11 cellular contexts compared by ENCODE assay signal in the genomic region with DNA sequence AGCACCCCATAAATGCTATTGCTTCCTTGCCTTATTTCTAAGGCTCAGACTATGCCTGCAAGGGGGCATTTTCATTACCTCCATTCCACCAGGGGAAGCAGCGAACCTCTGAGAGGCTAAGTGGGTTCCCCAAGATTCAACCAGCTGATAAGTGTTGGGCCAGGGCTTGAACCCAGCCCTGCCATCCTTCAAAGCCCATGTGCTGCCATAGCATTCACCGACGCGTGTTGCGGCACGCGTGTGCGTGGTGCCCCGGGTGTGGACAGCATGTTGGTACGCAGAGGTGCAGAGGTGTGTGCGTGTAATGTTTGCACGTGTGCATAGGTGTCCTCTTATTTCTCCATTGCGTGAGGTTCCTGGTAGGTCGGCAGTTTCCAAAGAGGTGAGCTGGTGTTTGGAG.
DNase-seq lines count a peak whose midpoint lies in the region; ATAC-seq and TF ChIP-seq lines count a peak whose summit lies in the region.
"Had no signal": no experiment of that assay in that cellular context is flagged by ENCODE, and none has a peak within 500 bp of the region (broad histone marks: within the 10 kb centered on the region; RNA-seq: fewer than 3 reads in every experiment).

No MANE protein-coding gene starts in this region.

- no peak for TF ChIP-seq POLR2A in upper lobe of left lung (IDR thresholded peaks at IDR 0.05)

- in situ Hi-C loops in Panc1 (cut with HindIII; ENCODE audit: low pct_unique_long_range_greater_than_20kb, low sequenced_read_pairs) = no loop called here

- no peaks in the 10 kb centered on the region for H3K27me3 ChIP-seq in Panc1 (ENCODE audit: control insufficient read depth, insufficient read depth, low read length)
- no peaks in the 10 kb centered on the region for H3K27me3 ChIP-seq in dorsolateral prefrontal cortex
- H3K27me3 ChIP-seq in mucosa of stomach (ENCODE audit: control insufficient read depth, insufficient read depth, low read length) = no peaks in the 10 kb centered on the region
- no peaks in the 10 kb centered on the region for H3K27me3 ChIP-seq in upper lobe of left lung

- TF ChIP-seq CTCF in Panc1 (IDR thresholded peaks at IDR 0.05) = no peak
- no peak for TF ChIP-seq CTCF in dorsolateral prefrontal cortex (IDR thresholded peaks at IDR 0.05 in 54 of 56, conservative IDR thresholded peaks at IDR 0.05 in 2 of 56; ENCODE audit: low read depth in 1 of 56, partially characterized antibody in 56 of 56)
- no peak for TF ChIP-seq CTCF in upper lobe of left lung (IDR thresholded peaks at IDR 0.05)

- H3K27ac ChIP-seq in Panc1 (ENCODE audit: low read length) (peak overlapping the region; percentile 99), dorsolateral prefrontal cortex (peak overlapping the region; percentile 92 to 100 (median 99)), upper lobe of left lung (peak overlapping the region; percentile 87 to 99 (median 96))

- CTCF ChIA-PET in Panc1 (lab: Charles Lee) = no interaction called here

- TF ChIP-seq EP300 in upper lobe of left lung (IDR thresholded peaks at IDR 0.05) = no peak

- no peak for DNase-seq in Panc1 (ENCODE audit: low read depth, low spot score)
- DNase-seq in dorsolateral prefrontal cortex = peak in 1 of 10 donors; percentile 7
- DNase-seq in upper lobe of left lung = peak; percentile 15 to 65
- DNase-seq in GM03348 (ENCODE audit: low spot score) = no peak
- DNase-seq in NCI-H345 (lab: John Stamatoyannopoulos, UW) = no peak
- no peak for DNase-seq in effector CD4-positive, alpha-beta T cell
- DNase-seq: DMS79 treated with DMSO at 0.1 percent for 48 hours, NCI-H1092 treated with DMSO at 0.1 percent for 48 hours had no signal

- no peak for ATAC-seq in Panc1
- ATAC-seq in upper lobe of left lung (ENCODE audit: low FRiP score in 2 of 2) = no peak
- ATAC-seq in GM21737 (IDR thresholded peaks at IDR 0.05; ENCODE audit: unreplicated experiment) = no peak
- ATAC-seq: stimulated activated effector memory CD8-positive, alpha-beta T cell treated with anti-CD3 and anti-CD28 coated beads, Interleukin-12 subunit alpha, Interleukin-12 subunit beta, amount 100 ng/mL, for 72 hours had no signal

- H3K36me3 ChIP-seq in Panc1 (ENCODE audit: control insufficient read depth, insufficient read depth, low read length) (peaks cover 8% of the 10 kb centered on the region), mucosa of stomach (ENCODE audit: control insufficient read depth, insufficient read depth, low read length) (peaks cover 22% of the 10 kb centered on the region), upper lobe of left lung (peaks cover 0 to 29% (median 17%) of the 10 kb centered on the region in 4 donors)

- H3K4me3 ChIP-seq in Panc1 (ENCODE audit: low read depth in 2 of 2, low read length in 2 of 2) (peak overlapping the region; percentile 83 to 90), dorsolateral prefrontal cortex (peak overlapping the region in 58 of 59 donors; percentile 12 to 98 (median 84)), mucosa of stomach (ENCODE audit: low read length) (no peak overlapping the region), upper lobe of left lung (peak overlapping the region in 2 of 4 donors; percentile 9 to 42)

- no peaks in the 10 kb centered on the region for H3K9me3 ChIP-seq in Panc1 (ENCODE audit: control insufficient read depth, insufficient read depth, low read depth, low read length)
- H3K9me3 ChIP-seq in mucosa of stomach (ENCODE audit: control insufficient read depth, low read length) = no peaks in the 10 kb centered on the region
- H3K9me3 ChIP-seq in upper lobe of left lung = no peaks in the 10 kb centered on the region

- BruUV-seq in Panc1 (replicated peaks; lab: Mats Ljungman, UMichigan) = no TSS peak

- WGBS in upper lobe of left lung, 2 donors = 72 to 88% methylated on average over 14 of the region's 14 CpGs

- peaks cover 64% of the 10 kb centered on the region for H3K4me1 ChIP-seq in Panc1 (ENCODE audit: control insufficient read depth, insufficient read depth, low read length)
- H3K4me1 ChIP-seq in mucosa of stomach (ENCODE audit: control insufficient read depth, insufficient read depth, low read length) = peaks cover 87% of the 10 kb centered on the region
- peaks cover 60 to 85% (median 69%) of the 10 kb centered on the region in 4 donors for H3K4me1 ChIP-seq in upper lobe of left lung

- H3K9ac ChIP-seq in mucosa of stomach (ENCODE audit: low read length) = peak overlapping the region; percentile 60

- intact Hi-C loops in Panc1 (cut with micrococcal nuclease; ENCODE audit: unreplicated experiment) (no loop called here), dorsolateral prefrontal cortex (cut with DNase I) (no loop called here)

- POLR2A ChIA-PET in Panc1 (lab: Charles Lee) = interaction anchor here (0.6 kb wide), 1 partner anchor 37 kb away, joined by 3 read pairs; no protein-coding TSS in a partner anchor

Comparison
In these comparisons a context has a peak if more than half of its experiments do, and no peak if none do; other contexts are left out.
1. DNase-seq: peak in upper lobe of left lung (2 of 2); none in Panc1 (single experiment), GM03348 (single experiment), NCI-H345 (single experiment) and effector CD4-positive, alpha-beta T cell (single experiment).
2. Peak in every context shown above with its lines, with median percentiles within 50 percentile points of each other: H3K27ac ChIP-seq.